21 cellular contexts compared by ENCODE assay signal in genomic region chr3:125435231-125435630, GRCh38.
"Had no signal": no experiment of that assay in that cellular context is flagged by ENCODE, and none has a peak within 500 bp of the region (broad histone marks: within the 10 kb centered on the region; RNA-seq: fewer than 3 reads in every experiment).

No MANE protein-coding gene starts in this region.

- ATAC-seq: activated CD8-positive, alpha-beta T cell treated with anti-CD3 and anti-CD28 coated beads, Interleukin-2, amount 10 ng/mL, durations not matched to agents 7 days and 5 days; foreskin keratinocyte; left lung; naive thymus-derived CD4-positive, alpha-beta T cell had no signal

- H3K27ac Mint-ChIP-seq: activated CD4-positive, alpha-beta T cell treated with anti-CD3 and anti-CD28 coated beads, Interleukin-2, amount 10 ng/mL, durations not matched to agents 7 days and 5 days; activated CD8-positive, alpha-beta T cell treated with anti-CD3 and anti-CD28 coated beads, Interleukin-2, amount 10 ng/mL, durations not matched to agents 7 days and 5 days; activated naive CD4-positive, alpha-beta T cell treated with anti-CD3 and anti-CD28 coated beads for 36 hours; activated T-cell treated with anti-CD3 and anti-CD28 coated beads, Interleukin-2, amount 50 U/mL, for 24 hours; stimulated activated naive CD8-positive, alpha-beta T cell treated with anti-CD3 and anti-CD28 coated beads, Interleukin-15, Interleukin-2, amounts not matched to agents 100 ng/mL and 50 ng/mL, for 24 hours; T-helper 1 cell treated with Interleukin-12 subunit alpha and Interleukin-12 subunit beta and Interleukin-4 antibody, amounts not matched to agents 30 μg/mL and 1 μg/mL, for 36 hours had no signal

- H3K4me1 ChIP-seq: left lung, prostate gland had no signal

- H3K27me3 ChIP-seq: foreskin keratinocyte, left lung, ovary, tibial artery had no signal

- H3K36me3 Mint-ChIP-seq: naive thymus-derived CD4-positive, alpha-beta T cell had no signal

- H3K36me3 ChIP-seq: left lung, ovary, prostate gland, tibial artery had no signal

- H3K4me3 ChIP-seq: left lung, lung, ovary, prostate gland, tibial artery had no signal

- H3K27ac ChIP-seq: epithelial cell of prostate, foreskin keratinocyte, left lung, ovary, prostate gland, tibial artery, VCaP had no signal

- H3K9me3 ChIP-seq: left lung, ovary, prostate gland, tibial artery had no signal

- H3K27me3 Mint-ChIP-seq: activated T-cell treated with anti-CD3 and anti-CD28 coated beads, Interleukin-2, amount 50 U/mL, for 24 hours; stimulated activated naive CD8-positive, alpha-beta T cell treated with anti-CD3 and anti-CD28 coated beads, Interleukin-15, Interleukin-2, amounts not matched to agents 100 ng/mL and 50 ng/mL, for 24 hours had no signal

- H3K9me3 Mint-ChIP-seq: activated CD4-positive, alpha-beta T cell treated with anti-CD3 and anti-CD28 coated beads, Interleukin-2, amount 10 ng/mL, durations not matched to agents 7 days and 5 days; activated naive CD4-positive, alpha-beta T cell treated with anti-CD3 and anti-CD28 coated beads for 36 hours; activated T-cell treated with anti-CD3 and anti-CD28 coated beads, Interleukin-2, amount 50 U/mL, for 24 hours; naive thymus-derived CD4-positive, alpha-beta T cell; neural crest cell; stimulated activated naive CD8-positive, alpha-beta T cell treated with anti-CD3 and anti-CD28 coated beads, Interleukin-15, Interleukin-2, amounts not matched to agents 100 ng/mL and 50 ng/mL, for 24 hours; T-helper 1 cell treated with Interleukin-12 subunit alpha and Interleukin-12 subunit beta and Interleukin-4 antibody, amounts not matched to agents 30 μg/mL and 1 μg/mL, for 36 hours had no signal

- H3K4me3 Mint-ChIP-seq: activated CD4-positive, alpha-beta T cell treated with anti-CD3 and anti-CD28 coated beads, Interleukin-2, amount 10 ng/mL, durations not matched to agents 7 days and 5 days; activated CD8-positive, alpha-beta T cell treated with anti-CD3 and anti-CD28 coated beads, Interleukin-2, amount 10 ng/mL, durations not matched to agents 7 days and 5 days; activated naive CD4-positive, alpha-beta T cell treated with anti-CD3 and anti-CD28 coated beads for 36 hours; activated T-cell treated with anti-CD3 and anti-CD28 coated beads, Interleukin-2, amount 50 U/mL, for 24 hours; naive thymus-derived CD4-positive, alpha-beta T cell; neural crest cell; stimulated activated naive CD8-positive, alpha-beta T cell treated with anti-CD3 and anti-CD28 coated beads, Interleukin-15, Interleukin-2, amounts not matched to agents 100 ng/mL and 50 ng/mL, for 24 hours; T-helper 1 cell treated with Interleukin-12 subunit alpha and Interleukin-12 subunit beta and Interleukin-4 antibody, amounts not matched to agents 30 μg/mL and 1 μg/mL, for 36 hours had no signal

- DNase-seq: activated CD4-positive, alpha-beta T cell treated with anti-CD3 and anti-CD28 coated beads, Interleukin-2, amount 10 ng/mL, durations not matched to agents 7 days and 5 days; activated CD4-positive, CD25-positive, alpha-beta regulatory T cell treated with anti-CD3 and anti-CD28 coated beads, Interleukin-2, amount 50 U/mL, for 72 hours; activated CD8-positive, alpha-beta memory T cell treated with anti-CD3 and anti-CD28 coated beads, Interleukin-2, amount 50 U/mL, for 4 hours; activated CD8-positive, alpha-beta T cell treated with anti-CD3 and anti-CD28 coated beads, Interleukin-2, amount 10 ng/mL, durations not matched to agents 7 days and 5 days; activated naive CD4-positive, alpha-beta T cell treated with anti-CD3 and anti-CD28 coated beads for 36 hours; activated T-cell treated with anti-CD3 and anti-CD28 coated beads, Interleukin-2, amount 50 U/mL, for 24 hours; amygdala; cortex of kidney; foreskin keratinocyte; left lung; naive thymus-derived CD4-positive, alpha-beta T cell; ovary; stimulated activated CD4-positive, alpha-beta T cell treated with anti-CD3 and anti-CD28 coated beads, Interleukin-4, amount 100 ng/mL, for 4 hours; tibial artery had no signal
